Comparison of ENCODE assay signal across 8 cellular contexts in the genomic region with DNA sequence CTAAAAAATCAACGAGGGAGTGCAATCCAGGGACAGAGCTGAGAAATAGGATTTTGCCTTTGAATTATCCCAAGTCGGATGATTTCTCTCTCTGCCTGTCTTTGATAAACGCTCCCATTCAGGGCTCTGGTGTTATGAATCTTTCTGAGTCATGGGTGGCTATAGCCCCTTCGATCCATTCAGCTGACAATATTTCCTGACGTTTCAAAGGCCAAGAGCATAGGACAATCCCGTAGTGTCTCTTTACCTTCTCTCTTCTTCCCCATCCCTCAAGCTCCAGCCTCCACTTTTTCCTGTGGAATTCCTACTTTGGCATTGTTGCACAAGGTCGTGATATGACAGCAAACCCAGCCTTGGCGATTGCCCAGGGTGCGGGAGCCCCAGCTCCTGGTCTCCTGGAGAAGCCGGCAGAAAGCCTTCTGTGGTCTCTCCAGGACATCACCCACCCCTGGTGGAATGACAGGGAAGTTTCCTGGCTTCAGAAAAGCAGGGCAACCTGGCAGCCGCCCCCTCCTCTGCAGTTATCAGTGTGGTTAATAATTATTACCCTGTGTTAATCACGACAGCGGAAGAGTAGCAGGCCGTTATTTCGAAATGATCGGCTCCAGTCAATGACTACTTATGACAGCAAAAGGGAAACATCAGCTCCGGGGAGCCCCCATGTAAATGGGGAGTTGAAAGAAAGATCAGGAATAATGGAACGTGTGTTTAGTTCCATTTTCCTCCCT. TPM values are rescaled to one million over a fixed set of nuclear protein-coding genes. Genes with fewer than 3 reads are reported as not detected.
DNase-seq lines count a peak whose midpoint lies in the region; ATAC-seq and TF ChIP-seq lines count a peak whose summit lies in the region.

No MANE protein-coding gene starts in this region.

- POLR2A ChIA-PET in PC-3 (lab: Charles Lee; ENCODE audit: unreplicated experiment): no interaction called here

- H3K27me3 ChIP-seq in PC-3 (ENCODE audit: low read length) (no peaks in the 10 kb centered on the region), gastroesophageal sphincter (no peaks in the 10 kb centered on the region)

- H3K9me3 ChIP-seq in PC-3 (ENCODE audit: low read length) (no peaks in the 10 kb centered on the region), gastroesophageal sphincter (no peaks in the 10 kb centered on the region)

- H3K9ac ChIP-seq in PC-3 (ENCODE audit: low read length): no peak overlapping the region

- H3K4me1 ChIP-seq in PC-3 (ENCODE audit: insufficient read depth, low read length): no peaks in the 10 kb centered on the region
- H3K4me1 ChIP-seq in gastroesophageal sphincter: peaks cover 0 to 25% (median 0%) of the 10 kb centered on the region in 3 donors

- H3K9me2 ChIP-seq in PC-3 (replicated peaks; ENCODE audit: low read length): no peaks in the 10 kb centered on the region

- no peak overlapping the region for H3K27ac ChIP-seq in PC-3 (ENCODE audit: low read length)
- H3K27ac ChIP-seq in gastroesophageal sphincter: no peak overlapping the region

- peak; percentile 56; the same call in 1 of the 2 replicates for ATAC-seq in PC-3
- ATAC-seq in gastroesophageal sphincter: no peak
- no peak for ATAC-seq in GM19395 (IDR thresholded peaks at IDR 0.05; ENCODE audit: unreplicated experiment)
- no peak for ATAC-seq in GM18519 (IDR thresholded peaks at IDR 0.05; ENCODE audit: low FRiP score, unreplicated experiment)

- BruUV-seq in PC-3 (replicated peaks; lab: Mats Ljungman, UMichigan): no TSS peak

- 38 to 67% methylated on average over 1 to 17 of the region's 18 CpGs for WGBS in gastroesophageal sphincter (ENCODE audit: low coverage in 1 of 2), 2 donors

- intact Hi-C loops in PC-3 (cut with micrococcal nuclease): no loop called here
- intact Hi-C loops in posterior vena cava (cut with DNase I): no loop called here

- no peaks in the 10 kb centered on the region for H4K20me1 ChIP-seq in PC-3 (ENCODE audit: low read length)

- H2AFZ ChIP-seq in PC-3 (ENCODE audit: low read length): no peak overlapping the region

- H3F3A ChIP-seq in PC-3 (ENCODE audit: low read length, unreplicated experiment): no peaks in the 10 kb centered on the region

- no peaks in the 10 kb centered on the region for H3K79me2 ChIP-seq in PC-3 (ENCODE audit: low read length)

- TF ChIP-seq POLR2A in gastroesophageal sphincter (IDR thresholded peaks at IDR 0.05): no peak

- CTCF ChIA-PET in PC-3 (lab: Charles Lee): interaction anchor here (1.3 kb wide), 1 partner anchor 230 kb away, joined by 22 read pairs; no protein-coding TSS in a partner anchor

- H3K4me3 ChIP-seq in PC-3 (ENCODE audit: low read length) (no peak overlapping the region), gastroesophageal sphincter (no peak overlapping the region)

- 0 out of 2 replicates have a peak overlapping the region, but pooled peaks have one; percentile 14 for H3K4me2 ChIP-seq in PC-3 (ENCODE audit: low read length)

- no peak for TF ChIP-seq EP300 in gastroesophageal sphincter (IDR thresholded peaks at IDR 0.05)

- TF ChIP-seq CTCF in PC-3 (conservative IDR thresholded peaks at IDR 0.05; ENCODE audit: low read depth, low read length): peak; percentile 66
- peak in 3 of 4 experiments; percentile 21 to 53 (median 30) for TF ChIP-seq CTCF in gastroesophageal sphincter (IDR thresholded peaks at IDR 0.05)

- H3K36me3 ChIP-seq in PC-3 (ENCODE audit: low read depth, low read length) (no peaks in the 10 kb centered on the region), gastroesophageal sphincter (no peaks in the 10 kb centered on the region)

- DNase-seq in ELF-1 (ENCODE audit: low read depth, low spot score) (peak; percentile 66), PC-3 (peak; percentile 56), posterior vena cava (ENCODE audit: low spot score) (peak; percentile 83), SW480 (ENCODE audit: low spot score) (no peak), NCI-H1092 (lab: John Stamatoyannopoulos, UW) (no peak)

RNA-seq across cellular contexts. Expression of gene PLXNA2, which starts 8.1 kb away (rescaled TPM):
- total RNA-seq in PC-3 (2014; rRNA removed) (15.8 and 16.2 TPM in 2 replicates), gastroesophageal sphincter (10 to 100 TPM; 12.5 to 38.3 (median 32.0) TPM), posterior vena cava (10 to 100 TPM; 23.4 to 40.6 TPM)

Comparison
In these comparisons a context has a peak if more than half of its experiments do, and no peak if none do; other contexts are left out.
1. DNase-seq: peak in ELF-1 (single experiment), PC-3 (single experiment) and posterior vena cava (single experiment); none in SW480 (single experiment) and NCI-H1092 (single experiment).